In the genomic region with DNA sequence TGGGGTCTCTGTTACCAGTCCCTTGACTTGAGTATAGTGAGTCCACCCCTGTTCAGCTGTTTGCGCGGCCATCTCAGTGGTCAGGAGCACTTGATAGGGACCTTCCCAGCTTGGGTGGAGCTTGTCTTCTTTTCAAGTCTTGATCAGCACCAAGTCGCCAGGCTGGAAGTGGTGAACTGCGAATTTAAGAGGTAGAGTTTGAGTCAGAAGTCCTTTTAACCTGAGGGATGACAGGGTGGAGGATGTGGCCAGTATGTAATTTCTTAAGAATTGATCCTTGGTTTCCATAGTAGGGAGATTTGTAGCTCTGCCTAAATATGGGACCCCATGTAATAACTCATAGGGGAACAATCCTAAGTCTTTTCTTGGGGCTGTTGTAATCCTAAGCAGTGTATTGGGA, we compare ENCODE assay signal across 15 cellular contexts.
DNase-seq lines count a peak whose midpoint lies in the region; ATAC-seq, FAIRE-seq and TF ChIP-seq lines count a peak whose summit lies in the region.
"Had no signal": no experiment of that assay in that cellular context is flagged by ENCODE, and none has a peak within 500 bp of the region (broad histone marks: within the 10 kb centered on the region; RNA-seq: fewer than 3 reads in every experiment).

No MANE protein-coding gene starts in this region.

- dilution Hi-C loops in IMR-90 (cut with HindIII; ENCODE audit: low sequenced_read_pairs, unreplicated experiment), result no loop called here

- H4K91ac ChIP-seq in IMR-90 (ENCODE audit: insufficient read depth, low read depth, low read length) (peak overlapping the region; percentile 14; the same call in 1 of the 2 replicates), trophoblast cell (ENCODE audit: low read depth, low read length) (peak overlapping the region; percentile 96)

- H3K4me3 ChIP-seq in ACC112 (ENCODE audit: low read depth, low read length), result no peak overlapping the region
- H3K4me3 ChIP-seq in IMR-90 (ENCODE audit: insufficient read depth, low read depth, low read length), result no peak overlapping the region
- no peak overlapping the region for H3K4me3 ChIP-seq in trophoblast cell (ENCODE audit: low read depth, low read length)
- no peak overlapping the region for H3K4me3 ChIP-seq in right lobe of liver
- H3K4me3 ChIP-seq: K562, psoas muscle had no signal

- H3K27me3 ChIP-seq in ACC112 (ENCODE audit: insufficient read depth, low read length) (no peaks in the 10 kb centered on the region), IMR-90 (ENCODE audit: control insufficient read depth, insufficient read depth, low read length) (no peaks in the 10 kb centered on the region), trophoblast cell (ENCODE audit: insufficient read depth, low read length) (no peaks in the 10 kb centered on the region), right lobe of liver (no peaks in the 10 kb centered on the region)

- H2BK5ac ChIP-seq in IMR-90 (ENCODE audit: low read depth, low read length, poor library complexity, severe bottlenecking), result peak overlapping the region; percentile 38
- H2BK5ac ChIP-seq in trophoblast cell (ENCODE audit: low read depth, low read length, poor library complexity), result peak overlapping the region; percentile 87

- DNase-seq in IMR-90 (no peak), cerebellar cortex (ENCODE audit: low spot score) (peak; percentile 56), trophoblast cell (no peak), right lobe of liver (no peak), SIG-M5 (lab: John Stamatoyannopoulos, UW) (no peak), left cardiac atrium (no peak), GM19239 (ENCODE audit: insufficient read length, low spot score) (no peak)
- DNase-seq: activated T-cell treated with anti-CD3 and anti-CD28 coated beads, Interleukin-2, amount 50 U/mL, for 48 hours; NCI-H2029; NCI-H446; psoas muscle; RPMI8226 had no signal

- H2AFZ ChIP-seq in ACC112 (ENCODE audit: low read length, unreplicated experiment) (no peak overlapping the region), IMR-90 (replicated peaks; ENCODE audit: low read length, poor library complexity) (no peak overlapping the region), trophoblast cell (ENCODE audit: insufficient read depth, low read length, poor library complexity) (no peak overlapping the region)

- H3K9me3 ChIP-seq in IMR-90 (ENCODE audit: control insufficient read depth, insufficient read depth, low read length), result peaks cover 9% of the 10 kb centered on the region
- H3K9me3 ChIP-seq in trophoblast cell (ENCODE audit: insufficient read depth, low read depth, low read length), result no peaks in the 10 kb centered on the region
- H3K9me3 ChIP-seq in right lobe of liver, result no peaks in the 10 kb centered on the region
- H3K9me3 ChIP-seq: psoas muscle had no signal

- H4K20me1 ChIP-seq in IMR-90 (ENCODE audit: insufficient read depth, low read length), result no peaks in the 10 kb centered on the region

- H3K9ac ChIP-seq in IMR-90 (ENCODE audit: low read depth, low read length) (no peak overlapping the region), trophoblast cell (ENCODE audit: low read length) (no peak overlapping the region)

- no peak for TF ChIP-seq CTCF in IMR-90 (conservative IDR thresholded peaks at IDR 0.05; ENCODE audit: low read depth, low read length)
- TF ChIP-seq CTCF in right lobe of liver (IDR thresholded peaks at IDR 0.05), result no peak

- H2AK9ac ChIP-seq in IMR-90 (replicated peaks; ENCODE audit: low read depth, low read length, poor library complexity), result no peak overlapping the region

- H3K18ac ChIP-seq in IMR-90 (ENCODE audit: low read depth, low read length) (no peak overlapping the region), trophoblast cell (ENCODE audit: low read length) (peak overlapping the region; percentile 46)

- H2AK5ac ChIP-seq in IMR-90 (ENCODE audit: low read depth, low read length), result peak overlapping the region; percentile 23; the same call in 1 of the 2 replicates
- peak overlapping the region; percentile 95 for H2AK5ac ChIP-seq in trophoblast cell (ENCODE audit: low read length)

- H3K4ac ChIP-seq in IMR-90 (ENCODE audit: low read depth, low read length) (0 out of 2 replicates have a peak overlapping the region, but pooled peaks have one; percentile 20), trophoblast cell (ENCODE audit: low read depth, low read length) (peak overlapping the region; percentile 64)

- intact Hi-C loops in IMR-90 (cut with micrococcal nuclease), result no loop called here
- intact Hi-C loops in right lobe of liver (cut with DNase I), result no loop called here
- intact Hi-C loops in left cardiac atrium (cut with DNase I), result no loop called here

- no peak overlapping the region for H3K23ac ChIP-seq in IMR-90 (ENCODE audit: low read depth, low read length)
- H3K23ac ChIP-seq in trophoblast cell (ENCODE audit: low read length), result no peak overlapping the region

- H3K36me3 ChIP-seq in ACC112 (ENCODE audit: insufficient read depth, low read length) (no peaks in the 10 kb centered on the region), IMR-90 (ENCODE audit: control insufficient read depth, insufficient read depth, low read length) (no peaks in the 10 kb centered on the region), trophoblast cell (ENCODE audit: control insufficient read depth in 1 of 2, insufficient read depth in 2 of 2, low read length in 2 of 2) (peaks cover 2% of the 10 kb centered on the region in 2 experiments), right lobe of liver (no peaks in the 10 kb centered on the region)

- no peaks in the 10 kb centered on the region for H3K79me2 ChIP-seq in ACC112 (ENCODE audit: control insufficient read depth, insufficient read depth, low read length, unreplicated experiment)
- H3K79me2 ChIP-seq in trophoblast cell (ENCODE audit: control insufficient read depth, insufficient read depth, low read length, poor library complexity), result peaks cover 2% of the 10 kb centered on the region

- POLR2A ChIA-PET in IMR-90 (lab: Charles Lee; ENCODE audit: unreplicated experiment), result no interaction called here

- H2BK120ac ChIP-seq in IMR-90 (ENCODE audit: low read depth, low read length) (peak overlapping the region; percentile 64; the same call in 1 of the 2 replicates), trophoblast cell (ENCODE audit: insufficient read depth, low read length, poor library complexity) (peak overlapping the region; percentile 97)

- BruUV-seq in IMR-90 (replicated peaks; lab: Mats Ljungman, UMichigan), result no TSS peak

- CTCF ChIA-PET in IMR-90 (lab: Yijun Ruan, JAX), result no interaction called here

- no peak for TF ChIP-seq RAD21 in IMR-90 (IDR thresholded peaks at IDR 0.05; ENCODE audit: low read length)

- H2BK12ac ChIP-seq in trophoblast cell (ENCODE audit: low read length), result peak overlapping the region; percentile 96

- H3K4me2 ChIP-seq in IMR-90 (ENCODE audit: low read depth, low read length), result no peak overlapping the region
- no peak overlapping the region for H3K4me2 ChIP-seq in trophoblast cell (ENCODE audit: low read length)

- in situ Hi-C loops in IMR-90 (cut with MboI; ENCODE audit: low sequenced_read_pairs), result no loop called here

- TF ChIP-seq POLR2A in IMR-90 (IDR thresholded peaks at IDR 0.05; ENCODE audit: low read depth, low read length), result no peak
- no peak for TF ChIP-seq POLR2A in right lobe of liver (IDR thresholded peaks at IDR 0.05)

- H3K4me1 ChIP-seq in ACC112 (ENCODE audit: control insufficient read depth, insufficient read depth, low read length, unreplicated experiment) (peaks cover 62% of the 10 kb centered on the region), IMR-90 (ENCODE audit: control insufficient read depth, insufficient read depth, low read length) (peaks cover 2% of the 10 kb centered on the region), trophoblast cell (ENCODE audit: control insufficient read depth in 1 of 2, insufficient read depth in 2 of 2, low read length in 2 of 2) (peaks cover 5 to 17% of the 10 kb centered on the region in 2 experiments), right lobe of liver (peaks cover 0 to 4% (median 0%) of the 10 kb centered on the region in 4 donors)

- WGBS in IMR-90 (ENCODE audit: extremely low coverage in 2 of 2, insufficient read length in 1 of 2), 2 experiments, result 91% methylated on average over 4 of the region's 4 CpGs; no CpG with 5 or more reads in 1 of the 2 experiments
- WGBS in trophoblast cell (ENCODE audit: extremely low coverage, insufficient coverage, insufficient read length), result no CpG with 5 or more reads among the region's 4 CpGs
- 96% methylated on average over 4 of the region's 4 CpGs for WGBS in right lobe of liver (ENCODE audit: insufficient coverage, low coverage, low lambda C conversion rate, missing lambda C conversion rate)

- ATAC-seq in IMR-90 (ENCODE audit: low read depth), result no peak
- ATAC-seq in right lobe of liver, result no peak
- ATAC-seq in left cardiac atrium, result no peak
- ATAC-seq: K562 had no signal

- H4K5ac ChIP-seq in IMR-90 (ENCODE audit: low read depth, low read length), result no peak overlapping the region

- H3K14ac ChIP-seq in IMR-90 (replicated peaks; ENCODE audit: low read depth, low read length), result no peak overlapping the region
- H3K14ac ChIP-seq in trophoblast cell (ENCODE audit: low read length), result peak overlapping the region; percentile 82

- peak overlapping the region; percentile 73 for H3K27ac ChIP-seq in ACC112 (ENCODE audit: low read depth, low read length)
- no peak overlapping the region; the same call in 1 of the 2 replicates for H3K27ac ChIP-seq in IMR-90 (ENCODE audit: insufficient read depth, low read length)
- peak overlapping the region; percentile 98 for H3K27ac ChIP-seq in trophoblast cell (ENCODE audit: low read depth, low read length)
- H3K27ac ChIP-seq in right lobe of liver, result peak overlapping the region in 1 of 3 donors; percentile 7

- H4K8ac ChIP-seq in IMR-90 (ENCODE audit: low read depth in 2 of 2, low read length in 2 of 2) (no peak overlapping the region), trophoblast cell (ENCODE audit: low read depth, low read length) (peak overlapping the region; percentile 76)

- no peak overlapping the region for H4K12ac ChIP-seq in trophoblast cell (ENCODE audit: low read depth, low read length)

- H2BK15ac ChIP-seq in IMR-90 (ENCODE audit: low read depth, low read length), result no peak overlapping the region

- no peaks in the 10 kb centered on the region; the same call in 1 of the 2 replicates for H3K9me1 ChIP-seq in IMR-90 (ENCODE audit: insufficient read depth, low read length)

- no peaks in the 10 kb centered on the region for H3K79me1 ChIP-seq in IMR-90 (ENCODE audit: low read depth in 1 of 2, low read length in 2 of 2)
- peaks cover 49% of the 10 kb centered on the region for H3K79me1 ChIP-seq in trophoblast cell (ENCODE audit: low read length)

- FAIRE-seq in GM19239 (lab: Jason Lieb, UNC), result no peak
- FAIRE-seq: bronchial epithelial cell, K562 had no signal

- no peak overlapping the region for H3K56ac ChIP-seq in IMR-90 (ENCODE audit: extremely low read depth, insufficient read depth, low read length)

- H2BK20ac ChIP-seq in IMR-90 (ENCODE audit: low read depth, low read length), result no peak overlapping the region

TF ChIP-seq in IMR-90, 13 proteins besides CTCF, POLR2A, EP300 and RAD21 (continues in another document):
- TF ChIP-seq RCOR1 (IDR thresholded peaks at IDR 0.05; ENCODE audit: insufficient replicate concordance, low read length) (no peak), NFE2L2 (IDR thresholded peaks at IDR 0.05; ENCODE audit: low read depth, low read length) (no peak), MAFK (IDR thresholded peaks at IDR 0.05; ENCODE audit: low read depth, low read length) (no peak), FOS (IDR thresholded peaks at IDR 0.05; ENCODE audit: low read depth, low read length) (no peak)
